18 cellular contexts compared by ENCODE assay signal in genomic region chr14:32361674-32362073, GRCh38. TPM values are rescaled to one million over a fixed set of nuclear protein-coding genes. Genes with fewer than 3 reads are reported as not detected.
A peak's percentile ranks its signal among the peaks of the same experiment; 100 is the strongest.
DNase-seq lines count a peak whose midpoint lies in the region; ATAC-seq and TF ChIP-seq lines count a peak whose summit lies in the region.
"Had no signal": no experiment of that assay in that cellular context is flagged by ENCODE, and none has a peak within 500 bp of the region (broad histone marks: within the 10 kb centered on the region; RNA-seq: fewer than 3 reads in every experiment).

No MANE protein-coding gene starts in this region.

- H3K27me3 ChIP-seq in GM23338 (ENCODE audit: insufficient read depth) (no peaks in the 10 kb centered on the region), neural progenitor cell (no peaks in the 10 kb centered on the region), foreskin keratinocyte (no peaks in the 10 kb centered on the region), Caco-2 (replicated peaks; ENCODE audit: control insufficient read depth, insufficient read depth, low read length) (no peaks in the 10 kb centered on the region)
- H3K27me3 ChIP-seq: BE2C, BLaER1 had no signal

- no peak overlapping the region for H3K27ac Mint-ChIP-seq in GM23338
- H3K27ac Mint-ChIP-seq in neural progenitor cell = no peak overlapping the region
- H3K27ac Mint-ChIP-seq in Caco-2 (ENCODE audit: unreplicated experiment) = no peak overlapping the region
- H3K27ac Mint-ChIP-seq: CD14-positive monocyte; CD4-positive, alpha-beta memory T cell; CD4-positive, CD25-positive, alpha-beta regulatory T cell had no signal

- H3K4me3 Mint-ChIP-seq in GM23338 = no peak overlapping the region
- no peak overlapping the region for H3K4me3 Mint-ChIP-seq in neural progenitor cell
- no peak overlapping the region for H3K4me3 Mint-ChIP-seq in Caco-2 (ENCODE audit: unreplicated experiment)
- H3K4me3 Mint-ChIP-seq: CD14-positive monocyte; CD4-positive, alpha-beta memory T cell; CD4-positive, CD25-positive, alpha-beta regulatory T cell; CD8-positive, alpha-beta memory T cell had no signal

- no peaks in the 10 kb centered on the region for H3F3A ChIP-seq in GM23338 (replicated peaks; ENCODE audit: low read depth)
- no peaks in the 10 kb centered on the region for H3F3A ChIP-seq in neural progenitor cell (ENCODE audit: low read depth)

- H3K4me3 ChIP-seq in GM23338 (no peak overlapping the region), neural progenitor cell (no peak overlapping the region), Caco-2 (ENCODE audit: low read depth, low read length) (no peak overlapping the region)
- H3K4me3 ChIP-seq: BLaER1 had no signal

- ATAC-seq in GM23338 = peak; percentile 70
- ATAC-seq in foreskin keratinocyte = no peak

- no peaks in the 10 kb centered on the region for H3K36me3 ChIP-seq in GM23338 (ENCODE audit: insufficient read depth)
- H3K36me3 ChIP-seq in neural progenitor cell = no peaks in the 10 kb centered on the region
- no peaks in the 10 kb centered on the region for H3K36me3 ChIP-seq in Caco-2 (ENCODE audit: control insufficient read depth, insufficient read depth, low read length)
- H3K36me3 ChIP-seq: BE2C, BLaER1 had no signal

- POLR2A ChIA-PET in Caco-2 (lab: Charles Lee) = no interaction called here

- no TSS peak for BruUV-seq in Caco-2 (replicated peaks; lab: Mats Ljungman, UMichigan)

- H3K36me3 Mint-ChIP-seq in GM23338 (ENCODE audit: low read depth) = no peaks in the 10 kb centered on the region
- no peaks in the 10 kb centered on the region for H3K36me3 Mint-ChIP-seq in neural progenitor cell
- no peaks in the 10 kb centered on the region for H3K36me3 Mint-ChIP-seq in Caco-2 (ENCODE audit: insufficient read depth, unreplicated experiment)
- H3K36me3 Mint-ChIP-seq: CD14-positive monocyte; CD4-positive, alpha-beta memory T cell; CD4-positive, CD25-positive, alpha-beta regulatory T cell; CD8-positive, alpha-beta memory T cell had no signal

- TF ChIP-seq CTCF in GM23338 (conservative IDR thresholded peaks at IDR 0.05; ENCODE audit: low read depth in 2 of 2) (no peak), neural progenitor cell (IDR thresholded peaks at IDR 0.05) (no peak), foreskin keratinocyte (conservative IDR thresholded peaks at IDR 0.05) (no peak), Caco-2 (IDR thresholded peaks at IDR 0.05; ENCODE audit: insufficient read depth in 1 of 2, low read depth in 1 of 2, low read length in 1 of 2, severe bottlenecking in 1 of 2, unreplicated experiment in 1 of 2) (no peak)

- H4K20me1 ChIP-seq in GM23338 (replicated peaks; ENCODE audit: insufficient read depth) (no peaks in the 10 kb centered on the region), neural progenitor cell (ENCODE audit: low read depth) (no peaks in the 10 kb centered on the region)
- H4K20me1 ChIP-seq: BLaER1 had no signal

- H3K4me2 ChIP-seq in GM23338 (no peak overlapping the region), neural progenitor cell (peak overlapping the region; percentile 37)
- H3K4me2 ChIP-seq: BLaER1 had no signal

- CTCF ChIA-PET in Caco-2 (lab: Charles Lee) = no interaction called here

- intact Hi-C loops in Caco-2 (cut with micrococcal nuclease; ENCODE audit: unreplicated experiment) = no loop called here

- H3K9me3 Mint-ChIP-seq in GM23338 (no peaks in the 10 kb centered on the region), neural progenitor cell (no peaks in the 10 kb centered on the region), Caco-2 (ENCODE audit: unreplicated experiment) (peaks cover 10% of the 10 kb centered on the region)
- H3K9me3 Mint-ChIP-seq: CD4-positive, alpha-beta memory T cell; CD8-positive, alpha-beta memory T cell had no signal

- H3K9ac ChIP-seq in neural progenitor cell = no peak overlapping the region
- H3K9ac ChIP-seq: BLaER1 had no signal

- H3K4me1 Mint-ChIP-seq in GM23338 (peaks cover 36% of the 10 kb centered on the region), neural progenitor cell (peaks cover 41% of the 10 kb centered on the region), Caco-2 (ENCODE audit: low read depth, unreplicated experiment) (peaks cover 20% of the 10 kb centered on the region)
- H3K4me1 Mint-ChIP-seq: CD4-positive, alpha-beta memory T cell; CD4-positive, CD25-positive, alpha-beta regulatory T cell; CD8-positive, alpha-beta memory T cell had no signal

- H3K79me2 ChIP-seq in GM23338 (replicated peaks; ENCODE audit: insufficient read depth) (no peaks in the 10 kb centered on the region), neural progenitor cell (ENCODE audit: low read depth) (no peaks in the 10 kb centered on the region)

- H3K9me3 ChIP-seq in neural progenitor cell (ENCODE audit: low read depth) (no peaks in the 10 kb centered on the region), Caco-2 (no peaks in the 10 kb centered on the region)
- H3K9me3 ChIP-seq: BE2C, BLaER1 had no signal

- H3K27ac ChIP-seq in GM23338 (ENCODE audit: low read depth) (no peak overlapping the region), neural progenitor cell (no peak overlapping the region), foreskin keratinocyte (no peak overlapping the region)
- H3K27ac ChIP-seq: BLaER1 had no signal

- no peak for DNase-seq in GM23338 (ENCODE audit: low spot score)
- DNase-seq in NCI-H69 (lab: John Stamatoyannopoulos, UW) = peak; percentile 15
- peak; percentile 56 for DNase-seq in neural progenitor cell (ENCODE audit: low spot score)
- no peak for DNase-seq in foreskin keratinocyte
- DNase-seq in Caco-2 = no peak
- DNase-seq: 8988T; ACHN; BE2C; C1 segment of cervical spinal cord; Calu3; CD4-positive, alpha-beta memory T cell; CD4-positive, CD25-positive, alpha-beta regulatory T cell; CD8-positive, alpha-beta memory T cell; COR-L47; DMS79 treated with DMSO at 0.1 percent for 48 hours; GF-D8 had no signal

- H3K4me1 ChIP-seq in GM23338 (ENCODE audit: insufficient read depth) = peaks cover 23% of the 10 kb centered on the region
- peaks cover 38% of the 10 kb centered on the region for H3K4me1 ChIP-seq in neural progenitor cell
- peaks cover 22% of the 10 kb centered on the region for H3K4me1 ChIP-seq in foreskin keratinocyte
- H3K4me1 ChIP-seq in Caco-2 = peaks cover 3% of the 10 kb centered on the region

- H3K9me2 ChIP-seq in GM23338 (ENCODE audit: insufficient read depth) = peaks cover 6% of the 10 kb centered on the region; the same call in 1 of the 2 replicates

- H2AFZ ChIP-seq in GM23338 (no peak overlapping the region), neural progenitor cell (replicated peaks) (no peak overlapping the region)

- H3K27me3 Mint-ChIP-seq in GM23338 (ENCODE audit: insufficient read depth, low read depth, poor library complexity) (peaks cover 2% of the 10 kb centered on the region), neural progenitor cell (ENCODE audit: insufficient read depth, low read depth) (no peaks in the 10 kb centered on the region), Caco-2 (ENCODE audit: insufficient read depth, unreplicated experiment) (no peaks in the 10 kb centered on the region)
- H3K27me3 Mint-ChIP-seq: CD4-positive, CD25-positive, alpha-beta regulatory T cell had no signal

TF ChIP-seq in GM23338, 12 proteins besides CTCF, POLR2A, EP300 and RAD21 (continues in another document):
- TF ChIP-seq ZNF114 (CRISPR knock-in tag; IDR thresholded peaks at IDR 0.05) = no peak
- TF ChIP-seq ZNF331 (CRISPR knock-in tag; IDR thresholded peaks at IDR 0.05; ENCODE audit: low read depth) = no peak
- TF ChIP-seq STAT1 (IDR thresholded peaks at IDR 0.05; ENCODE audit: unreplicated experiment) = no peak
- no peak for TF ChIP-seq JUNB (IDR thresholded peaks at IDR 0.05; ENCODE audit: unreplicated experiment)
- TF ChIP-seq EZH2 (IDR thresholded peaks at IDR 0.05; ENCODE audit: low read depth, unreplicated experiment) = no peak

RNA-seq across cellular contexts. Expression of gene AKAP6, which starts 32.6 kb away (rescaled TPM):
- 0.38 and 0.43 TPM in 2 replicates for total RNA-seq in GM23338 (2014; rRNA removed; shearing (Covaris generic))
- polyA plus RNA-seq in GM23338 (2016; fragmentation: Nextera tagmentation; extraction: Ambion mirVana) = 0.16 and 0.42 TPM in 2 replicates
- 3.7 and 7.3 TPM in 2 replicates for total RNA-seq in neural progenitor cell (ENCODE audit: low replicate concordance)
- total RNA-seq in foreskin keratinocyte = 2.2 and 2.5 TPM in 2 replicates
- polyA plus RNA-seq in foreskin keratinocyte = 0.20 and 0.35 TPM in 2 replicates
- 3.0 and 3.4 TPM in 2 replicates for total RNA-seq in Caco-2 (2022)
- polyA plus RNA-seq: CD14-positive monocyte had no signal

Comparison
In these comparisons a context has a peak if more than half of its experiments do, and no peak if none do; other contexts are left out.
1. DNase-seq: peak in NCI-H69 (single experiment) and neural progenitor cell (single experiment); none in GM23338 (single experiment), foreskin keratinocyte (0 of 2) and Caco-2 (0 of 2).